In the genomic region with DNA sequence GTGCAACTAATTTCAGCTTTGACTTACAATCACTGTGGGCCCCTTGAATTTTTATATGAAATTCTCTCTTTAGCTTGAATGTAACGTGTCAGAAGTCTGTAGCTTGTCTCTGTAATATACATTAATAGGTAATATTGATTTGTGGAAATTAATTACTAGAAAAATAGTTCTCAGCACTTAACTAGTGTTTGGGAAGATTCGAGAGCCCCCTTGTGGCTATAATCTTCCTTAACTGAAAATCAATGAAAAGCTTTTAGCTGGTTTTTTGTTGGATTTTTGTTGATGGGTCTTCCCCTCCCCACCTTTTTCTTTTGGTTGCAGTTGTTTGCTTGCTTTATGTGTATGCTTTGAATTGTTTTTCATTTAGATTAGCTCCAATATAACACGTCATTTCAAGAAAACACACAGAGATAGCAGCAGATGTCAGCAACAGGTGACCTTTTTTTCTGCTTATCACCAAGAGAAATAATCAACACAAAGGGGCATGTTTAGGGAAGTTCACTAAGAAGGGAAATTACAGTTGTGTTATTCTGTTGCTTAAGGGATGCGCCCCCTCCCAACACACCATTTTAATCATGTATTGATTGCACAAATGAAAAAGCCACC, we compare ENCODE assay signal across 8 cellular contexts.
DNase-seq lines count a peak whose midpoint lies in the region; ATAC-seq and TF ChIP-seq lines count a peak whose summit lies in the region.

No MANE protein-coding gene starts in this region.

- H3K4me3 ChIP-seq in coronary artery (no peak overlapping the region), neural cell (ENCODE audit: low read length) (no peak overlapping the region)

- H3F3A ChIP-seq in neural cell (ENCODE audit: insufficient read depth, low read length, poor library complexity, severe bottlenecking): no peaks in the 10 kb centered on the region

- H3K9me2 ChIP-seq in neural cell (ENCODE audit: insufficient read depth, low read length): no peaks in the 10 kb centered on the region

- H3K9me3 ChIP-seq in neural cell (ENCODE audit: low read length): peaks cover 4% of the 10 kb centered on the region

- no peak overlapping the region for H2AFZ ChIP-seq in neural cell (ENCODE audit: low read depth, low read length)

- peak; percentile 77 for TF ChIP-seq RAD21 in neural cell (conservative IDR thresholded peaks at IDR 0.05)

- H3K36me3 ChIP-seq in neural cell (ENCODE audit: insufficient read depth, low read length): no peaks in the 10 kb centered on the region

- no peaks in the 10 kb centered on the region for H3K79me2 ChIP-seq in neural cell (replicated peaks; ENCODE audit: insufficient read depth, low read length)

- H4K20me1 ChIP-seq in neural cell (ENCODE audit: insufficient read depth): no peaks in the 10 kb centered on the region

- TF ChIP-seq CTCF in coronary artery (IDR thresholded peaks at IDR 0.05): peak; percentile 32
- TF ChIP-seq CTCF in neural cell (IDR thresholded peaks at IDR 0.05; ENCODE audit: poor library complexity, severe bottlenecking): peak; percentile 74

- H3K9ac ChIP-seq in neural cell (ENCODE audit: low read length): no peak overlapping the region

- TF ChIP-seq EP300 in neural cell (conservative IDR thresholded peaks at IDR 0.05; ENCODE audit: poor library complexity, severe bottlenecking): no peak

- no peak overlapping the region for H3K4me2 ChIP-seq in neural cell (ENCODE audit: low read length)

- no peak for ATAC-seq in HG03045 (IDR thresholded peaks at IDR 0.05; ENCODE audit: unreplicated experiment)

- DNase-seq in GM03348 (ENCODE audit: low spot score) (peak; percentile 7), NCI-H1417 treated with DMSO at 0.1 percent for 48 hours (lab: John Stamatoyannopoulos, UW) (peak; percentile 48), coronary artery (ENCODE audit: low spot score) (no peak), germinal center (ENCODE audit: low spot score) (no peak), NCI-H2227 treated with DMSO at 0.1 percent for 48 hours (lab: John Stamatoyannopoulos, UW) (no peak), NCI-H1436 (lab: John Stamatoyannopoulos, UW) (no peak)

- H3K27ac ChIP-seq in coronary artery: no peak overlapping the region
- no peak overlapping the region for H3K27ac ChIP-seq in neural cell (ENCODE audit: low read length)

- H3K27me3 ChIP-seq in neural cell (ENCODE audit: insufficient read depth, low read depth, low read length): no peaks in the 10 kb centered on the region

TF ChIP-seq in neural cell, 6 proteins besides CTCF, POLR2A, EP300 and RAD21:
- TF ChIP-seq TAF1 (IDR thresholded peaks at IDR 0.05; ENCODE audit: low read depth): no peak
- peak; percentile 82 for TF ChIP-seq SMC3 (conservative IDR thresholded peaks at IDR 0.05; ENCODE audit: poor library complexity)

Comparison
In these comparisons a context has a peak if more than half of its experiments do, and no peak if none do; other contexts are left out.
1. DNase-seq: peak in GM03348 (single experiment) and NCI-H1417 treated with DMSO at 0.1 percent for 48 hours (single experiment); none in coronary artery (single experiment), germinal center (single experiment), NCI-H2227 treated with DMSO at 0.1 percent for 48 hours (single experiment) and NCI-H1436 (single experiment).